In the genomic region with DNA sequence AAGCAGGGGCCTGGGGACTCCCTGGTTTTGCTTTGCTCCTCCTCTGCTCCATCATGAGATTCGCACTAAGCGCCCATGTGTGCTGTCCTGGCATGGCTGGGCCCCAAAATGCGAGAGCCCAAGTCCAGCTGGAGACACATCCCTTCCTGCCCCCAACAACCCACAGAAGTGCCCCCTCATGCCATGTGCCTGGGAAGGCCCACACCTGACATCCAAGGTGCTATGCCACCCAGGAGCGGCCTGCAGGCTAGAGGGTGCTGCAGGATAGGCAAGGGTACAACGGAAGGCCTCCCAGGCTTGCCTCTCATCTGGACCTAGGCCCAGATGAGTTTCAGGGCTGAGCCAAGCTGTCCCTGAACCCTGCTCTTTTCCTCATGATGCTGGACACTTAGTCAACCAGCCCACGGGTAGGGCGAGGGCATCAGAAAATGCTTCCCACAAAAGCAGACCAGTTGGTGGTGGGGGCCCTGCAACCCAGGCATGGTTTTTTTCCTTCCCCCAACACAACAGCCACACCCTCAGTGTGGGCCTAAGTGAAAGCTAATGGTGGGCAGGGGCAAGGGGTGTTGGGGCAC, we compare ENCODE assay signal across 26 cellular contexts. TPM values are rescaled to one million over a fixed set of nuclear protein-coding genes. Genes with fewer than 3 reads are reported as not detected.
DNase-seq lines count a peak whose midpoint lies in the region; ATAC-seq, FAIRE-seq and TF ChIP-seq lines count a peak whose summit lies in the region.
"Had no signal": no experiment of that assay in that cellular context is flagged by ENCODE, and none has a peak within 500 bp of the region (broad histone marks: within the 10 kb centered on the region; RNA-seq: fewer than 3 reads in every experiment).

No MANE protein-coding gene starts in this region.

- no peak overlapping the region for H3K27ac Mint-ChIP-seq in endodermal cell
- H3K27ac Mint-ChIP-seq: activated B cell treated with CpG ODN at 0.5 μM for 24 hours; activated naive CD8-positive, alpha-beta T cell treated with anti-CD3 and anti-CD28 coated beads, Interleukin-2, amount 50 U/mL, for 24 hours; CD4-positive, alpha-beta T cell had no signal

- H3K36me3 ChIP-seq in GM23248 (ENCODE audit: low read depth) (no peaks in the 10 kb centered on the region), endodermal cell (ENCODE audit: control insufficient read depth, insufficient read depth, low read length) (no peaks in the 10 kb centered on the region), osteoblast (ENCODE audit: insufficient read depth, low read length) (no peaks in the 10 kb centered on the region)

- H3K4me3 Mint-ChIP-seq in endodermal cell: no peak overlapping the region
- H3K4me3 Mint-ChIP-seq: activated B cell treated with CpG ODN at 0.5 μM for 24 hours; activated naive CD8-positive, alpha-beta T cell treated with anti-CD3 and anti-CD28 coated beads, Interleukin-2, amount 50 U/mL, for 24 hours; CD4-positive, alpha-beta T cell; neural crest cell had no signal

- no peak overlapping the region for H2AFZ ChIP-seq in GM23248
- H2AFZ ChIP-seq in osteoblast (ENCODE audit: low read length): no peak overlapping the region

- H3K4me1 ChIP-seq in A549: peaks cover 89% of the 10 kb centered on the region
- H3K4me1 ChIP-seq in GM23248 (ENCODE audit: insufficient read depth): peaks cover 67% of the 10 kb centered on the region
- no peaks in the 10 kb centered on the region for H3K4me1 ChIP-seq in endodermal cell (ENCODE audit: control insufficient read depth, insufficient read depth, low read length)
- H3K4me1 ChIP-seq in osteoblast (ENCODE audit: insufficient read depth, low read length): peaks cover 63% of the 10 kb centered on the region
- H3K4me1 ChIP-seq: testis had no signal

- peak overlapping the region; percentile 87 to 96 for H3K27ac ChIP-seq in A549
- H3K27ac ChIP-seq in GM23248: peak overlapping the region; percentile 27
- H3K27ac ChIP-seq in endodermal cell (ENCODE audit: low read depth, low read length): no peak overlapping the region
- H3K27ac ChIP-seq in osteoblast (ENCODE audit: low read depth, low read length): peak overlapping the region; percentile 12
- H3K27ac ChIP-seq: psoas muscle, testis had no signal

- H4K20me1 ChIP-seq in GM23248 (ENCODE audit: insufficient read depth) (no peaks in the 10 kb centered on the region), osteoblast (ENCODE audit: insufficient read depth, low read length) (no peaks in the 10 kb centered on the region)

- CTCF ChIA-PET in A549 (lab: Yijun Ruan, JAX): interaction anchor here (0.6 to 14.1 kb wide), 9 partner anchors 18 to 776 kb away, joined by 3 to 175 read pairs (median 3); partner anchors contain the start of gene KRT7

- H3K9ac ChIP-seq in GM23248: no peak overlapping the region
- no peak overlapping the region for H3K9ac ChIP-seq in endodermal cell (ENCODE audit: extremely low read depth, low read length, poor library complexity, severe bottlenecking)

- H3K4me3 ChIP-seq in A549: no peak overlapping the region
- no peak overlapping the region for H3K4me3 ChIP-seq in GM23248
- H3K4me3 ChIP-seq in endodermal cell (ENCODE audit: low read length): no peak overlapping the region
- H3K4me3 ChIP-seq in osteoblast (ENCODE audit: insufficient read depth, low read length): no peak overlapping the region
- H3K4me3 ChIP-seq: body of pancreas, psoas muscle, testis had no signal

- no peak for TF ChIP-seq EP300 in A549 (IDR thresholded peaks at IDR 0.05)

- peaks cover 2% of the 10 kb centered on the region for H3K4me1 Mint-ChIP-seq in endodermal cell
- H3K4me1 Mint-ChIP-seq: activated B cell treated with CpG ODN at 0.5 μM for 24 hours had no signal

- peaks cover 31% of the 10 kb centered on the region for H3F3A ChIP-seq in GM23248 (ENCODE audit: insufficient read depth)

- WGBS in A549 (ENCODE audit: missing lambda C conversion rate): 96% methylated on average over 6 of the region's 7 CpGs
- 97 to 100% methylated on average over 7 of the region's 7 CpGs for WGBS in GM23248 (ENCODE audit: low coverage in 1 of 2, low lambda C conversion rate in 2 of 2, missing lambda C conversion rate in 2 of 2), 2 experiments
- WGBS in endodermal cell (ENCODE audit: insufficient coverage in 1 of 2, insufficient read length in 1 of 2), 2 experiments: 90 to 96% methylated on average over 3 to 7 of the region's 7 CpGs

- H3K27me3 ChIP-seq in GM23248 (replicated peaks; ENCODE audit: insufficient read depth) (no peaks in the 10 kb centered on the region), endodermal cell (ENCODE audit: control insufficient read depth, insufficient read depth, low read length, poor library complexity, severe bottlenecking) (peaks cover 3% of the 10 kb centered on the region), osteoblast (ENCODE audit: insufficient read depth, low read length) (no peaks in the 10 kb centered on the region)
- H3K27me3 ChIP-seq: body of pancreas, testis had no signal

- H3K36me3 Mint-ChIP-seq in endodermal cell (ENCODE audit: low read depth): no peaks in the 10 kb centered on the region

- no peak for FAIRE-seq in A549 (lab: Jason Lieb, UNC)
- FAIRE-seq: GM12892 had no signal

- ATAC-seq in A549 (no peak), GM21528 (IDR thresholded peaks at IDR 0.05; ENCODE audit: low FRiP score, unreplicated experiment) (no peak), sciatic nerve (no peak)
- ATAC-seq: activated naive CD8-positive, alpha-beta T cell treated with anti-CD3 and anti-CD28 coated beads, Interleukin-2, amount 50 U/mL, for 24 hours; body of pancreas; left lobe of liver; psoas muscle had no signal

- intact Hi-C loops in sciatic nerve (cut with DNase I): no loop called here

- H3K4me2 ChIP-seq in A549: peak overlapping the region; percentile 60; the same call in 2 of the 3 replicates
- no peak overlapping the region for H3K4me2 ChIP-seq in GM23248 (ENCODE audit: unreplicated experiment)
- no peak overlapping the region for H3K4me2 ChIP-seq in osteoblast (ENCODE audit: insufficient read depth, low read length)

- H3K9me3 Mint-ChIP-seq in endodermal cell: no peaks in the 10 kb centered on the region
- H3K9me3 Mint-ChIP-seq: activated B cell treated with CpG ODN at 0.5 μM for 24 hours; activated naive CD8-positive, alpha-beta T cell treated with anti-CD3 and anti-CD28 coated beads, Interleukin-2, amount 50 U/mL, for 24 hours; CD4-positive, alpha-beta T cell; neural crest cell had no signal

- H3K27me3 Mint-ChIP-seq in endodermal cell (ENCODE audit: insufficient read depth): peaks cover 2% of the 10 kb centered on the region

- 0 out of 5 replicates have a peak, but pooled peaks of 1 of the 2 experiments have one; percentile 9 for TF ChIP-seq RAD21 in A549 (conservative IDR thresholded peaks at IDR 0.05 in 1 of 2, IDR thresholded peaks at IDR 0.05 in 1 of 2)

- POLR2A ChIA-PET in A549 (lab: Yijun Ruan, JAX): no interaction called here

- no peak for TF ChIP-seq CTCF in A549 (IDR thresholded peaks at IDR 0.05)
- no peak for TF ChIP-seq CTCF in endodermal cell (conservative IDR thresholded peaks at IDR 0.05)
- no peak for TF ChIP-seq CTCF in osteoblast (IDR thresholded peaks at IDR 0.05; ENCODE audit: extremely low read depth, low read depth, low read length)

- DNase-seq in A549 (ENCODE audit: low read depth in 1 of 2, low spot score in 1 of 2): no peak
- no peak for DNase-seq in GM23248
- DNase-seq in endodermal cell: peak; percentile 35
- peak; percentile 26 for DNase-seq in osteoblast (ENCODE audit: insufficient read length, low spot score, missing footprints)
- DNase-seq in G401 (ENCODE audit: low spot score): no peak
- no peak for DNase-seq in retina
- no peak for DNase-seq in sciatic nerve (ENCODE audit: low spot score)
- DNase-seq: activated B cell treated with CpG ODN at 0.5 μM for 24 hours; activated CD4-positive, alpha-beta T cell treated with anti-CD3 and anti-CD28 coated beads, Interleukin-2, amount 50 U/mL, for 4 hours; activated naive CD8-positive, alpha-beta T cell treated with anti-CD3 and anti-CD28 coated beads, Interleukin-2, amount 50 U/mL, for 24 hours; CD4-positive, alpha-beta T cell; erythroblast; NCI-H1105; NCI-H1930; psoas muscle; SHP77; stimulated activated CD4-positive, alpha-beta T cell treated with anti-CD3 and anti-CD28 coated beads, Interleukin-12 subunit alpha, Interleukin-12 subunit beta, amount 100 ng/mL, for 4 hours; stimulated activated CD4-positive, alpha-beta T cell treated with anti-CD3 and anti-CD28 coated beads, Interleukin-4, amount 100 ng/mL, for 4 hours; stimulated activated naive CD4-positive, alpha-beta T cell treated with Interleukin-2 at 50 U/mL for 16 hours; testis had no signal

- H3K9me3 ChIP-seq in A549 (no peaks in the 10 kb centered on the region), GM23248 (ENCODE audit: low read depth) (no peaks in the 10 kb centered on the region), endodermal cell (ENCODE audit: control insufficient read depth, low read length) (no peaks in the 10 kb centered on the region), osteoblast (ENCODE audit: low read depth, low read length) (no peaks in the 10 kb centered on the region)
- H3K9me3 ChIP-seq: body of pancreas, psoas muscle, testis had no signal

- H3K9me2 ChIP-seq in GM23248 (ENCODE audit: insufficient read depth): no peaks in the 10 kb centered on the region

- in situ Hi-C loops in GM23248 (cut with MboI) (no loop called here), G401 (cut with HindIII; ENCODE audit: low sequenced_read_pairs) (no loop called here)

- TF ChIP-seq POLR2A in A549 (IDR thresholded peaks at IDR 0.05; ENCODE audit: low read length): no peak

- H3K79me2 ChIP-seq in GM23248 (ENCODE audit: insufficient read depth): no peaks in the 10 kb centered on the region
- no peaks in the 10 kb centered on the region for H3K79me2 ChIP-seq in osteoblast (ENCODE audit: insufficient read depth, low read length)

RNA-seq across cellular contexts. Expression of gene KRT80, which starts 13.2 kb away (rescaled TPM):
- polyA plus RNA-seq in A549 (2011; rRNA removed) (59.8 and 63.1 TPM in 2 replicates), A549 (2017; fragmentation: RNase III; extraction: RNeasy Plus Mini Kit Qiagen cat#74134 plus additional on column Dnase treatment) (38.3 to 56.4 TPM (median 46.0 TPM) in 3 replicates), GM23248 (2016; fragmentation: Nextera tagmentation; extraction: Ambion mirVana) (1.3 TPM in 2 replicates)
- polyA plus RNA-seq in A549 (2012; cell fraction: cytosol; rRNA removed): 62.9 and 86.5 TPM in 2 replicates
- 87.4 and 102 TPM in 2 replicates for polyA plus RNA-seq in A549 (2012; cell fraction: nucleus; rRNA removed)
- 76.5 and 77.5 TPM in 2 replicates for polyA minus RNA-seq in A549 (2011; rRNA and poly(A)+ RNA removed)
- 0.38 and 0.65 TPM in 2 replicates for total RNA-seq in GM23248 (2014; rRNA removed; shearing (Covaris generic))
- total RNA-seq in endodermal cell (under 1 TPM; 0.07 to 0.09 TPM), osteoblast (0.59 and 0.72 TPM in 2 replicates), sciatic nerve (0.13 TPM)
- polyA plus RNA-seq in endodermal cell (2013, experiment 1 of 2): 0.11 TPM
- 0.08 TPM for polyA plus RNA-seq in endodermal cell (2013, experiment 2 of 2)
- 0.37 and 0.44 TPM in 2 replicates for total RNA-seq in G401 (2014; rRNA removed; shearing (Covaris generic))
- total RNA-seq: activated B cell treated with CpG ODN at 0.5 μM for 24 hours; CD4-positive, alpha-beta T cell; cerebellum; neural crest cell had no signal

RNA-seq across cellular contexts. Expression of gene KRT7, which starts 28.0 kb away (rescaled TPM):
- polyA plus RNA-seq in A549 (2011; rRNA removed): 2,033 and 2,623 TPM in 2 replicates
- 5,680 and 6,103 TPM in 2 replicates for polyA plus RNA-seq in A549 (2012; cell fraction: cytosol; rRNA removed)
- polyA plus RNA-seq in A549 (2012; cell fraction: nucleus; rRNA removed): 6,979 and 9,418 TPM in 2 replicates
- 3,055 to 3,652 TPM (median 3,189 TPM) in 3 replicates for polyA plus RNA-seq in A549 (2017; fragmentation: RNase III; extraction: RNeasy Plus Mini Kit Qiagen cat#74134 plus additional on column Dnase treatment)
- 2,472 and 2,922 TPM in 2 replicates for polyA minus RNA-seq in A549 (2011; rRNA and poly(A)+ RNA removed)
- total RNA-seq in GM23248 (2014; rRNA removed; shearing (Covaris generic)): 5.7 and 11.0 TPM in 2 replicates
- polyA plus RNA-seq in GM23248 (2016; fragmentation: Nextera tagmentation; extraction: Ambion mirVana): 14.4 and 17.4 TPM in 2 replicates
- total RNA-seq in endodermal cell: 1 to 10 TPM in 1 of 2 donors, not detected in 1; 1.5 TPM
- polyA plus RNA-seq in endodermal cell (2013, experiment 1 of 2): 1.6 TPM
- polyA plus RNA-seq in endodermal cell (2013, experiment 2 of 2): 0.37 TPM
- 20.9 and 27.9 TPM in 2 replicates for total RNA-seq in osteoblast
- total RNA-seq in G401 (2014; rRNA removed; shearing (Covaris generic)): 0.49 TPM in 1 of 2 replicates, not detected in the other
- total RNA-seq in sciatic nerve: 4.0 TPM
- total RNA-seq: CD4-positive, alpha-beta T cell; cerebellum; neural crest cell had no signal

Comparison
In these comparisons a context has a peak if more than half of its experiments do, and no peak if none do; other contexts are left out.
1. DNase-seq: peak in endodermal cell (single experiment) and osteoblast (single experiment); none in A549 (0 of 2), GM23248 (single experiment), G401 (single experiment), retina (single experiment) and sciatic nerve (single experiment).